Comparison of ENCODE assay signal across 8 cellular contexts in genomic region chr11:9231848-9232177, GRCh38. TPM values are rescaled to one million over a fixed set of nuclear protein-coding genes. Genes with fewer than 3 reads are reported as not detected.
DNase-seq lines count a peak whose midpoint lies in the region; ATAC-seq and TF ChIP-seq lines count a peak whose summit lies in the region.

No MANE protein-coding gene starts in this region.

- H3K27me3 ChIP-seq in BLaER1 (no peaks in the 10 kb centered on the region), subcutaneous abdominal adipose tissue (ENCODE audit: control insufficient read depth in 5 of 5, insufficient read depth in 4 of 5, low read length in 5 of 5) (no peaks in the 10 kb centered on the region)

- peak overlapping the region; percentile 72 for H3K4me3 Mint-ChIP-seq in activated CD8-positive, alpha-beta T cell treated with anti-CD3 and anti-CD28 coated beads for 36 hours

- H3K4me2 ChIP-seq in BLaER1, result peak overlapping the region; percentile 62

- no peak overlapping the region for H3K4me3 ChIP-seq in BLaER1
- H3K4me3 ChIP-seq in subcutaneous abdominal adipose tissue (ENCODE audit: low read depth in 1 of 5, low read length in 5 of 5), result peak overlapping the region in 3 of 5 donors; percentile 42 to 53 (median 50)

- H3K36me3 Mint-ChIP-seq in activated CD8-positive, alpha-beta T cell treated with anti-CD3 and anti-CD28 coated beads for 36 hours (ENCODE audit: low read depth), result peaks cover 10% of the 10 kb centered on the region

- H3K9ac ChIP-seq in BLaER1 (no peak overlapping the region), subcutaneous abdominal adipose tissue (ENCODE audit: low read length in 5 of 5) (peak overlapping the region in 3 of 5 donors; percentile 45 to 59 (median 59))

- H3K27ac ChIP-seq in BLaER1, result no peak overlapping the region
- H3K27ac ChIP-seq in subcutaneous abdominal adipose tissue (ENCODE audit: low read depth, low read length), result peak overlapping the region; percentile 14

- POLR2A ChIA-PET in activated CD8-positive, alpha-beta T cell treated with anti-CD3 and anti-CD28 coated beads for 36 hours (lab: Charles Lee), result interaction anchor here (0.8 to 1.8 kb wide), 6 partner anchors 12 to 320 kb away, joined by 3 to 7 read pairs (median 5); partner anchors contain the start of genes DENND5A and ZNF143

- ATAC-seq in HG02610 (IDR thresholded peaks at IDR 0.05; ENCODE audit: unreplicated experiment) (peak; percentile 60), GM19455 (IDR thresholded peaks at IDR 0.05; ENCODE audit: unreplicated experiment) (no peak)
- ATAC-seq in activated CD8-positive, alpha-beta T cell treated with anti-CD3 and anti-CD28 coated beads for 36 hours, result peak; percentile 42

- DNase-seq in activated CD8-positive, alpha-beta T cell treated with anti-CD3 and anti-CD28 coated beads for 36 hours, result no peak
- DNase-seq in hepatic stellate cell (ENCODE audit: low spot score) (peak; percentile 51), NCI-H82 (lab: John Stamatoyannopoulos, UW) (no peak), NCI-H1417 (lab: John Stamatoyannopoulos, UW) (no peak)

- peaks cover 73% of the 10 kb centered on the region for H4K20me1 ChIP-seq in BLaER1

- no peak for TF ChIP-seq CTCF in activated CD8-positive, alpha-beta T cell treated with anti-CD3 and anti-CD28 coated beads for 36 hours (IDR thresholded peaks at IDR 0.05)

- H3K27me3 Mint-ChIP-seq in activated CD8-positive, alpha-beta T cell treated with anti-CD3 and anti-CD28 coated beads for 36 hours, result no peaks in the 10 kb centered on the region

- H3K36me3 ChIP-seq in BLaER1, result peaks cover 29% of the 10 kb centered on the region
- H3K36me3 ChIP-seq in subcutaneous abdominal adipose tissue (ENCODE audit: control insufficient read depth in 5 of 5, insufficient read depth in 5 of 5, low read length in 5 of 5), result no peaks in the 10 kb centered on the region

- peaks cover 12% of the 10 kb centered on the region for H3K9me3 Mint-ChIP-seq in activated CD8-positive, alpha-beta T cell treated with anti-CD3 and anti-CD28 coated beads for 36 hours

- intact Hi-C loops in activated CD8-positive, alpha-beta T cell treated with anti-CD3 and anti-CD28 coated beads for 36 hours (cut with micrococcal nuclease), result no loop called here

- H3K4me1 ChIP-seq in BLaER1, result peaks cover 26% of the 10 kb centered on the region
- H3K4me1 ChIP-seq in subcutaneous abdominal adipose tissue (ENCODE audit: control insufficient read depth in 5 of 5, insufficient read depth in 5 of 5, low read length in 5 of 5), result peaks cover 4 to 31% (median 20%) of the 10 kb centered on the region in 5 donors

- peak overlapping the region; percentile 82 for H3K27ac Mint-ChIP-seq in activated CD8-positive, alpha-beta T cell treated with anti-CD3 and anti-CD28 coated beads for 36 hours

- H3K4me1 Mint-ChIP-seq in activated CD8-positive, alpha-beta T cell treated with anti-CD3 and anti-CD28 coated beads for 36 hours (ENCODE audit: low read depth), result peaks cover 52% of the 10 kb centered on the region

- CTCF ChIA-PET in activated CD8-positive, alpha-beta T cell treated with anti-CD3 and anti-CD28 coated beads for 36 hours (lab: Charles Lee), result interaction anchor here (0.7 to 0.8 kb wide), 2 partner anchors 21 to 275 kb away, joined by 3 read pairs; no protein-coding TSS in a partner anchor

- H3K9me3 ChIP-seq in BLaER1 (peaks cover 22% of the 10 kb centered on the region), subcutaneous abdominal adipose tissue (ENCODE audit: control insufficient read depth in 5 of 5, low read length in 5 of 5) (no peaks in the 10 kb centered on the region)

RNA-seq across cellular contexts. Expression of gene DENND5A, which starts 33.3 kb away (rescaled TPM):
- 10 to 100 TPM; 40.6 to 44.3 TPM for total RNA-seq in activated CD8-positive, alpha-beta T cell treated with anti-CD3 and anti-CD28 coated beads for 36 hours
